Comparison of ENCODE assay signal across 1 cellular context in genomic region chr2:159706385-159706980, GRCh38.
TF ChIP-seq lines count a peak whose summit lies in the region.

No MANE protein-coding gene starts in this region.

TF ChIP-seq in HepG2, 621 proteins besides CTCF, POLR2A, EP300 and RAD21 (continued from another document):
- TF ChIP-seq ARID4A (CRISPR knock-in tag; IDR thresholded peaks at IDR 0.05; ENCODE audit: borderline replicate concordance) (no peak), PITX1 (CRISPR knock-in tag; IDR thresholded peaks at IDR 0.05) (no peak), MLXIP (CRISPR knock-in tag; IDR thresholded peaks at IDR 0.05; ENCODE audit: borderline replicate concordance) (no peak), TBL1XR1 (IDR thresholded peaks at IDR 0.05; ENCODE audit: borderline replicate concordance, low read length, partially characterized antibody) (no peak), TCF7L2 (IDR thresholded peaks at IDR 0.05; ENCODE audit: low read depth, low read length) (no peak), HOXD1 (CRISPR knock-in tag; IDR thresholded peaks at IDR 0.05) (no peak), ZNF296 (CRISPR knock-in tag; conservative IDR thresholded peaks at IDR 0.05) (no peak), ZNF562 (CRISPR knock-in tag; IDR thresholded peaks at IDR 0.05; ENCODE audit: borderline replicate concordance) (no peak), ZNF441 (CRISPR knock-in tag; IDR thresholded peaks at IDR 0.05; ENCODE audit: borderline replicate concordance) (no peak), YEATS2 (CRISPR knock-in tag; IDR thresholded peaks at IDR 0.05; ENCODE audit: borderline replicate concordance) (no peak)
- TF ChIP-seq, protein P1, sequence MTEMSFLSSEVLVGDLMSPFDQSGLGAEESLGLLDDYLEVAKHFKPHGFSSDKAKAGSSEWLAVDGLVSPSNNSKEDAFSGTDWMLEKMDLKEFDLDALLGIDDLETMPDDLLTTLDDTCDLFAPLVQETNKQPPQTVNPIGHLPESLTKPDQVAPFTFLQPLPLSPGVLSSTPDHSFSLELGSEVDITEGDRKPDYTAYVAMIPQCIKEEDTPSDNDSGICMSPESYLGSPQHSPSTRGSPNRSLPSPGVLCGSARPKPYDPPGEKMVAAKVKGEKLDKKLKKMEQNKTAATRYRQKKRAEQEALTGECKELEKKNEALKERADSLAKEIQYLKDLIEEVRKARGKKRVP (CRISPR knock-in tag; IDR thresholded peaks at IDR 0.05): no peak
